ENCODE assay signal across 19 cellular contexts in genomic region chr18:28088477-28088876, GRCh38.
DNase-seq lines count a peak whose midpoint lies in the region; ATAC-seq, FAIRE-seq and TF ChIP-seq lines count a peak whose summit lies in the region.
"Had no signal": no experiment of that assay in that cellular context is flagged by ENCODE, and none has a peak within 500 bp of the region (broad histone marks: within the 10 kb centered on the region; RNA-seq: fewer than 3 reads in every experiment).

No MANE protein-coding gene starts in this region.

- H3K27me3 Mint-ChIP-seq in WTC11 (ENCODE audit: low read depth) = peaks cover 97% of the 10 kb centered on the region
- no peaks in the 10 kb centered on the region for H3K27me3 Mint-ChIP-seq in activated T-cell treated with anti-CD3 and anti-CD28 coated beads, Interleukin-2, amount 50 U/mL, for 4 hours (ENCODE audit: low read depth)
- H3K27me3 Mint-ChIP-seq: CD4-positive, CD25-positive, alpha-beta regulatory T cell had no signal

- no peak overlapping the region for H3K23ac ChIP-seq in mesendoderm (ENCODE audit: low read length)

- H3K27ac ChIP-seq in right cardiac atrium (ENCODE audit: low read length) = peak overlapping the region; percentile 67
- no peak overlapping the region for H3K27ac ChIP-seq in mesendoderm (ENCODE audit: low read depth, low read length)

- peaks cover 15% of the 10 kb centered on the region for H3K79me2 ChIP-seq in mesendoderm (ENCODE audit: control insufficient read depth, insufficient read depth, low read length)

- intact Hi-C loops in right cardiac atrium (cut with DNase I) = no loop called here

- H3K9me3 Mint-ChIP-seq in WTC11 = no peaks in the 10 kb centered on the region
- peaks cover 5% of the 10 kb centered on the region for H3K9me3 Mint-ChIP-seq in activated T-cell treated with anti-CD3 and anti-CD28 coated beads, Interleukin-2, amount 50 U/mL, for 4 hours

- peaks cover 32% of the 10 kb centered on the region for H3K4me1 Mint-ChIP-seq in WTC11
- H3K4me1 Mint-ChIP-seq in activated T-cell treated with anti-CD3 and anti-CD28 coated beads, Interleukin-2, amount 50 U/mL, for 4 hours (ENCODE audit: low read depth) = no peaks in the 10 kb centered on the region
- H3K4me1 Mint-ChIP-seq: CD4-positive, CD25-positive, alpha-beta regulatory T cell had no signal

- peak; percentile 25 for FAIRE-seq in D721Med (lab: Jason Lieb, UNC)
- FAIRE-seq: HTR-8/SVneo had no signal

- H2BK5ac ChIP-seq in mesendoderm (ENCODE audit: low read length) = no peak overlapping the region

- no peak for TF ChIP-seq CTCF in D721Med (IDR thresholded peaks at IDR 0.05; ENCODE audit: insufficient read depth, missing control alignments)
- TF ChIP-seq CTCF in WTC11 (IDR thresholded peaks at IDR 0.05) = no peak

- ATAC-seq in WTC11 (peak; percentile 97), right cardiac atrium (peak; percentile 20 to 21), HG03139 (IDR thresholded peaks at IDR 0.05; ENCODE audit: unreplicated experiment) (no peak)
- ATAC-seq in activated T-cell treated with anti-CD3 and anti-CD28 coated beads, Interleukin-2, amount 50 U/mL, for 4 hours = no peak

- no peak overlapping the region for H3K4ac ChIP-seq in mesendoderm (ENCODE audit: low read depth, low read length)

- no peak overlapping the region for H3K4me3 Mint-ChIP-seq in WTC11
- H3K4me3 Mint-ChIP-seq in activated T-cell treated with anti-CD3 and anti-CD28 coated beads, Interleukin-2, amount 50 U/mL, for 4 hours = no peak overlapping the region
- H3K4me3 Mint-ChIP-seq: CD4-positive, CD25-positive, alpha-beta regulatory T cell had no signal

- no peak for DNase-seq in D721Med (ENCODE audit: insufficient read length, low spot score)
- peak; percentile 74 for DNase-seq in WTC11 (ENCODE audit: low spot score)
- no peak for DNase-seq in right cardiac atrium
- DNase-seq in mesendoderm = peak; percentile 74
- DNase-seq in NCI-H2029 treated with DMSO at 0.1 percent for 48 hours (lab: John Stamatoyannopoulos, UW) = no peak
- no peak for DNase-seq in activated T-cell treated with anti-CD3 and anti-CD28 coated beads, Interleukin-2, amount 50 U/mL, for 4 hours
- no peak for DNase-seq in central memory CD4-positive, alpha-beta T cell
- DNase-seq: ACHN; Calu3; CD4-positive, CD25-positive, alpha-beta regulatory T cell; DMS79; GDM1; GOT3; MV-4-11; NCI-H1417 treated with DMSO at 0.1 percent for 48 hours; NCI-H2029; NCI-H524 had no signal

- no peak overlapping the region for H4K5ac ChIP-seq in mesendoderm (ENCODE audit: low read length)

- H3K79me1 ChIP-seq in mesendoderm (ENCODE audit: low read length) = peaks cover 15% of the 10 kb centered on the region

- no peak overlapping the region for H2BK15ac ChIP-seq in mesendoderm (replicated peaks; ENCODE audit: low read depth)

- WGBS in right cardiac atrium = 61% methylated on average over 3 of the region's 3 CpGs
- no CpG with 5 or more reads among the region's 3 CpGs for WGBS in mesendoderm (ENCODE audit: extremely low coverage, insufficient coverage, low lambda C conversion rate)

- CTCF ChIA-PET in WTC11 (lab: Charles Lee) = no interaction called here

- no peaks in the 10 kb centered on the region for H3K36me3 Mint-ChIP-seq in WTC11
- H3K36me3 Mint-ChIP-seq in activated T-cell treated with anti-CD3 and anti-CD28 coated beads, Interleukin-2, amount 50 U/mL, for 4 hours (ENCODE audit: insufficient read depth) = no peaks in the 10 kb centered on the region
- H3K36me3 Mint-ChIP-seq: CD4-positive, CD25-positive, alpha-beta regulatory T cell had no signal

- H4K8ac ChIP-seq in mesendoderm (ENCODE audit: low read depth, low read length) = no peak overlapping the region

- no peak overlapping the region for H2BK120ac ChIP-seq in mesendoderm (ENCODE audit: low read depth, low read length)

- H3K4me1 ChIP-seq in right cardiac atrium (ENCODE audit: control insufficient read depth, insufficient read depth, low read length) = peaks cover 4% of the 10 kb centered on the region
- H3K4me1 ChIP-seq in mesendoderm (ENCODE audit: control insufficient read depth, low read depth, low read length) = peaks cover 22% of the 10 kb centered on the region

- H3K4me2 ChIP-seq in mesendoderm (ENCODE audit: low read length) = no peak overlapping the region

- no peaks in the 10 kb centered on the region for H3K36me3 ChIP-seq in mesendoderm (ENCODE audit: control insufficient read depth, insufficient read depth, low read length)

- H3K27me3 ChIP-seq in right cardiac atrium (ENCODE audit: control insufficient read depth, insufficient read depth) = no peaks in the 10 kb centered on the region
- no peaks in the 10 kb centered on the region for H3K27me3 ChIP-seq in mesendoderm (ENCODE audit: insufficient read depth, low read length, poor library complexity)

- no peak overlapping the region for H3K9ac ChIP-seq in mesendoderm (ENCODE audit: low read length)

- POLR2A ChIA-PET in WTC11 (lab: Charles Lee) = no interaction called here

- no peak overlapping the region for H3K18ac ChIP-seq in mesendoderm (ENCODE audit: low read length)

- no peak overlapping the region for H2AK5ac ChIP-seq in mesendoderm (ENCODE audit: low read length)

- no peaks in the 10 kb centered on the region for H3K9me3 ChIP-seq in right cardiac atrium (ENCODE audit: control insufficient read depth, low read length)

- no peak overlapping the region for H3K4me3 ChIP-seq in right cardiac atrium (ENCODE audit: low read length)
- no peak overlapping the region for H3K4me3 ChIP-seq in mesendoderm (ENCODE audit: low read length)

- H3K56ac ChIP-seq in mesendoderm (ENCODE audit: low read length) = no peak overlapping the region

- H3K27ac Mint-ChIP-seq in WTC11 = no peak overlapping the region
- H3K27ac Mint-ChIP-seq: CD4-positive, CD25-positive, alpha-beta regulatory T cell had no signal

TF ChIP-seq in WTC11, 78 proteins besides CTCF, POLR2A, EP300 and RAD21:
- TF ChIP-seq ZNF416 (CRISPR knock-in tag; IDR thresholded peaks at IDR 0.05) = no peak
- no peak for TF ChIP-seq HMGXB4 (CRISPR knock-in tag; IDR thresholded peaks at IDR 0.05)
- TF ChIP-seq FOXK1 (CRISPR knock-in tag; IDR thresholded peaks at IDR 0.05) = 0 out of 2 replicates have a peak, but pooled peaks have one; percentile 21
- TF ChIP-seq SP1 (CRISPR knock-in tag; conservative IDR thresholded peaks at IDR 0.05) = peak; percentile 48
TF ChIP-seq in WTC11: peak in this region for 2.

Comparison
In these comparisons a context has a peak if more than half of its experiments do, and no peak if none do; other contexts are left out.
1. DNase-seq: peak in WTC11 (single experiment) and mesendoderm (single experiment); none in D721Med (single experiment), right cardiac atrium (0 of 3), NCI-H2029 treated with DMSO at 0.1 percent for 48 hours (single experiment), activated T-cell treated with anti-CD3 and anti-CD28 coated beads, Interleukin-2, amount 50 U/mL, for 4 hours (single experiment) and central memory CD4-positive, alpha-beta T cell (single experiment).
2. ATAC-seq: peak in WTC11 (single experiment) and right cardiac atrium (2 of 2); none in HG03139 (single experiment) and activated T-cell treated with anti-CD3 and anti-CD28 coated beads, Interleukin-2, amount 50 U/mL, for 4 hours (0 of 2).